ENCODE assay signal across 8 cellular contexts in the genomic region with DNA sequence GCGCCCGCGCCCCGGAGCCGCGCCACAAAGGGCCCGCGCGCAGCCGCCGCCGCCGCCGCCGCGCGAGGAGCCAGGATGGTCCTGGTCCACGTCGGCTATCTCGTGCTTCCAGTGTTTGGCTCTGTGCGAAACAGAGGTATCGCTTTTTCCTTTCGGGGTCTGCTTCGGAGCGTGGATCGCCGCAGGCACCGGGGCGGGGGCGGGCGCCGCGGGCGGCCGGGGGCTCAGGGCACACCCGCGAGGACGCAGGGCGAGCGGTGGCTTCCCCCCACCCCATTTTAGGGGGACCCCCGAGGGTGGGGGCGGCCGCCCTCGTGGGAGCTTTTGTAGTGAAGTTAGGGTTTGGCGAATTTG.
DNase-seq lines count a peak whose midpoint lies in the region; ATAC-seq and TF ChIP-seq lines count a peak whose summit lies in the region.

No MANE protein-coding gene starts in this region.

- CTCF ChIA-PET in AG04450 (lab: Charles Lee), result no interaction called here

- peak overlapping the region; percentile 76 to 89 (median 87) for H3K27ac Mint-ChIP-seq in nephron

- DNase-seq in AG04450 (ENCODE audit: low read depth, low spot score) (no peak), dorsolateral prefrontal cortex (no peak), putamen (ENCODE audit: low spot score) (no peak), NCI-H510A (lab: John Stamatoyannopoulos, UW) (no peak), GOT3 (lab: John Stamatoyannopoulos, UW) (no peak)

- no peak for TF ChIP-seq CTCF in AG04450 (IDR thresholded peaks at IDR 0.05; ENCODE audit: low read depth, low read length)
- no peak for TF ChIP-seq CTCF in dorsolateral prefrontal cortex (IDR thresholded peaks at IDR 0.05 in 54 of 56, conservative IDR thresholded peaks at IDR 0.05 in 2 of 56; ENCODE audit: low read depth in 1 of 56, partially characterized antibody in 56 of 56)
- TF ChIP-seq CTCF in nephron (IDR thresholded peaks at IDR 0.05; ENCODE audit: unreplicated experiment in 3 of 3), result no peak

- POLR2A ChIA-PET in AG04450 (lab: Yijun Ruan, JAX), result no interaction called here

- H3K4me3 ChIP-seq in AG04450 (ENCODE audit: low read depth, low read length), result peak overlapping the region; percentile 38
- peak overlapping the region; percentile 71 for H3K4me3 ChIP-seq in HUES64 (ENCODE audit: low read length)
- H3K4me3 ChIP-seq in dorsolateral prefrontal cortex, result peak overlapping the region in 58 of 59 donors; percentile 42 to 78 (median 64)

- H3K9ac ChIP-seq in HUES64 (ENCODE audit: low read depth, low read length), result peak overlapping the region; percentile 61

- H3K36me3 Mint-ChIP-seq in nephron (ENCODE audit: low read depth), result no peaks in the 10 kb centered on the region

- H3K9me3 ChIP-seq in AG04450 (ENCODE audit: control insufficient read depth, insufficient read depth, low read length), result no peaks in the 10 kb centered on the region; the same call in 1 of the 2 replicates
- H3K9me3 ChIP-seq in HUES64 (ENCODE audit: insufficient read depth, low read depth, low read length), result no peaks in the 10 kb centered on the region

- intact Hi-C loops in dorsolateral prefrontal cortex (cut with DNase I), result no loop called here

- H3K27me3 ChIP-seq in AG04450 (ENCODE audit: control insufficient read depth, insufficient read depth, low read length), result peaks cover 49% of the 10 kb centered on the region
- H3K27me3 ChIP-seq in HUES64 (ENCODE audit: insufficient read depth, low read length), result peaks cover 34% of the 10 kb centered on the region
- peaks cover 0 to 3% (median 0%) of the 10 kb centered on the region in 45 donors for H3K27me3 ChIP-seq in dorsolateral prefrontal cortex

- peak overlapping the region; percentile 96 to 99 (median 98) for H3K4me3 Mint-ChIP-seq in nephron

- ATAC-seq in HG02588 (IDR thresholded peaks at IDR 0.05; ENCODE audit: unreplicated experiment), result no peak

- H3K9me3 Mint-ChIP-seq in nephron, result no peaks in the 10 kb centered on the region

- H3K36me3 ChIP-seq in HUES64 (ENCODE audit: insufficient read depth, low read length), result no peaks in the 10 kb centered on the region

- H3K4me1 ChIP-seq in HUES64 (ENCODE audit: insufficient read depth, low read length), result peaks cover 37% of the 10 kb centered on the region

- peaks cover 27% of the 10 kb centered on the region for H3K27me3 Mint-ChIP-seq in nephron (ENCODE audit: low read depth)

- under 1% methylated on average over 39 of the region's 45 CpGs for WGBS in HUES64

- H3K4me1 Mint-ChIP-seq in nephron, result peaks cover 54% of the 10 kb centered on the region

- H3K27ac ChIP-seq in AG04450 (ENCODE audit: low read depth, low read length) (no peak overlapping the region), HUES64 (ENCODE audit: low read depth, low read length) (no peak overlapping the region), dorsolateral prefrontal cortex (peak overlapping the region in 36 of 59 donors; percentile 36 to 85 (median 71))

Comparison
In these comparisons a context has a peak if more than half of its experiments do, and no peak if none do; other contexts are left out.
1. H3K27ac ChIP-seq: peak in dorsolateral prefrontal cortex (36 of 59); none in AG04450 (single experiment) and HUES64 (single experiment).
2. Peak in every context shown above with its lines, with median percentiles within 50 percentile points of each other: H3K4me3 ChIP-seq.